Comparison of ENCODE assay signal across 8 cellular contexts in the genomic region with DNA sequence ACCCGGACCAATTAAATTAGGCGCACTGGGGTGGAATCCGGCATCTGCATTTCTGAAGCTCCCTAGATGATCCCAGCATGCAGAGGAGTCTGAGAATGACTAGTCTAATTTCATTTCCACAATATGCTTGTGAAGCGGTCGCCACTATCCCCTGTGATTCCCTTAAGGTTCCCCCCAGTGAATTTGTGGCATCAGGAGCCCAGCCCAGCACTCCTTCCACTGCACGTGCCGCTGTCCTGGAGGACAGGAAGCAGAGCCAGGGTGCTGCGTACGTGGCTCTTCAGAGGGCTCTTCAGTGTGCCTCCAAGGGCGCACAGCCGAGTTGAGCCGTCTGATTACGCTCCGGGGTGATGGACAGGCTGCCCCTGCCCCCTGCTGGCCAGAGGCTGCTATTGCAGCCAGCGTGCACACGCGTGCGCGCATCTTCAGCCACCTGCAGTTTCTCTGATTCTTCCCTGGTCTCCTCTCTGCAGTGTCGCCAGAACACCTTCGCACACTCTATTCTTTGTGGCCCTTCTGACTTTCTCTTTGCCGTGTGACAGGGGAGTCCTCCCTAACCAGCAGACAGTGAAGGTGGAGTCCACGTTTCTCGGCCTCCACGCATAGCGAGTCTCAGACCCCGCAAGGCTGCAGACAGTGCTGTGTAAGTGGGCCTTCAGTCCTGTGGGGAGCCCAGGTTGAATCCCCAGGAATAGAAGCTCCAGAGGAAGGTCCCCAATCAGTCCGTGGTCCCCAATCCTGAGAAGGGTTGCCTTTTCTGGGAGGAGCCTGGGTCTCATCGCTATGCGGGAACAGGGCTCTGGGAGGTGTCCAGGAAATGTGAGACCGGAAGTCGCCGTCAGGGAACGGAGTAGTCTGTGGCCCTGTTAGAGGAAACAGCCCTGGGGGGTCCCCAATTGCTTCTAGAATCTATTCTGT. TPM values are rescaled to one million over a fixed set of nuclear protein-coding genes. Genes with fewer than 3 reads are reported as not detected.
DNase-seq lines count a peak whose midpoint lies in the region; ATAC-seq and TF ChIP-seq lines count a peak whose summit lies in the region.

No MANE protein-coding gene starts in this region.

- no peak overlapping the region for H2BK15ac ChIP-seq in neuronal stem cell (ENCODE audit: low read length)

- H3K27me3 ChIP-seq in DOHH2 (ENCODE audit: control insufficient read depth, low read length) (peaks cover 25% of the 10 kb centered on the region), GM23338 (ENCODE audit: insufficient read depth) (no peaks in the 10 kb centered on the region; the same call in none of the 2 replicates), neuronal stem cell (ENCODE audit: control insufficient read depth in 3 of 3, insufficient read depth in 3 of 3, low read depth in 1 of 3, low read length in 3 of 3) (peaks cover 0 to 21% (median 5%) of the 10 kb centered on the region in 3 experiments)

- H3K4me1 ChIP-seq in DOHH2 (ENCODE audit: control insufficient read depth, low read length) (peaks cover 39% of the 10 kb centered on the region), GM23338 (ENCODE audit: insufficient read depth) (peaks cover 5% of the 10 kb centered on the region; the same call in 1 of the 2 replicates), neuronal stem cell (ENCODE audit: control insufficient read depth in 2 of 2, insufficient read depth in 1 of 2, low read depth in 1 of 2, low read length in 2 of 2) (peaks cover 0 to 4% of the 10 kb centered on the region in 2 donors)

- DNase-seq in GM23338 (ENCODE audit: low spot score) (peak; percentile 94), LHCN-M2 (ENCODE audit: low read depth) (peak; percentile 58), RKO (ENCODE audit: low spot score) (peak; percentile 76), fibroblast of villous mesenchyme (ENCODE audit: low read depth) (peak; percentile 88), neuronal stem cell (ENCODE audit: low spot score) (peak; percentile 78), stromal cell of bone marrow (ENCODE audit: low read depth) (peak; percentile 44)
- DNase-seq in activated T-helper 2 cell treated with anti-CD3 and anti-CD28 coated beads, Interferon-gamma antibody, Interleukin-2, Interleukin-4, amounts not matched to agents 10 μg/mL and 5 μg/mL and 100 μg/mL, durations not matched to agents 14 hours and 24 hours and 36 hours (ENCODE audit: low spot score) = peak; percentile 75

- H3K4ac ChIP-seq in neuronal stem cell (ENCODE audit: low read length) = no peak overlapping the region

- no peak overlapping the region for H3K14ac ChIP-seq in neuronal stem cell (ENCODE audit: low read length)

- peak overlapping the region; percentile 52 for H3K4me3 ChIP-seq in DOHH2 (ENCODE audit: low read length)
- peak overlapping the region; percentile 39 for H3K4me3 ChIP-seq in GM23338
- peak overlapping the region; percentile 45 for H3K4me3 ChIP-seq in fibroblast of villous mesenchyme (ENCODE audit: low read depth, low read length)
- no peak overlapping the region for H3K4me3 ChIP-seq in neuronal stem cell (ENCODE audit: low read length in 2 of 2)

- no peak overlapping the region for H2BK12ac ChIP-seq in neuronal stem cell (ENCODE audit: low read length)

- no peaks in the 10 kb centered on the region for H3K9me2 ChIP-seq in DOHH2 (replicated peaks; ENCODE audit: control insufficient read depth, low read length)
- no peaks in the 10 kb centered on the region for H3K9me2 ChIP-seq in GM23338 (ENCODE audit: insufficient read depth)

- peak overlapping the region; percentile 98 for H2AFZ ChIP-seq in GM23338
- peak overlapping the region; percentile 85 for H2AFZ ChIP-seq in neuronal stem cell (ENCODE audit: low read length)

- H3K23ac ChIP-seq in neuronal stem cell (ENCODE audit: low read depth, low read length, poor library complexity) = peak overlapping the region; percentile 2

- no peaks in the 10 kb centered on the region for H3K9me3 ChIP-seq in DOHH2 (ENCODE audit: control insufficient read depth, insufficient read depth, low read length)
- H3K9me3 ChIP-seq in neuronal stem cell (replicated peaks in 1 of 2; ENCODE audit: control insufficient read depth in 2 of 2, insufficient read depth in 1 of 2, low read depth in 1 of 2, low read length in 2 of 2) = no peaks in the 10 kb centered on the region

- H3K4me1 Mint-ChIP-seq in GM23338 = peaks cover 8% of the 10 kb centered on the region
- H3K4me1 Mint-ChIP-seq in activated T-helper 2 cell treated with anti-CD3 and anti-CD28 coated beads, Interferon-gamma antibody, Interleukin-2, Interleukin-4, amounts not matched to agents 10 μg/mL and 5 μg/mL and 100 μg/mL, durations not matched to agents 14 hours and 24 hours and 36 hours (ENCODE audit: low read depth) = peaks cover 16% of the 10 kb centered on the region

- no peaks in the 10 kb centered on the region for H3K9me3 Mint-ChIP-seq in GM23338
- no peaks in the 10 kb centered on the region for H3K9me3 Mint-ChIP-seq in activated T-helper 2 cell treated with anti-CD3 and anti-CD28 coated beads, Interferon-gamma antibody, Interleukin-2, Interleukin-4, amounts not matched to agents 10 μg/mL and 5 μg/mL and 100 μg/mL, durations not matched to agents 14 hours and 24 hours and 36 hours

- intact Hi-C loops in activated T-helper 2 cell treated with anti-CD3 and anti-CD28 coated beads, Interferon-gamma antibody, Interleukin-2, Interleukin-4, amounts not matched to agents 10 μg/mL and 5 μg/mL and 100 μg/mL, durations not matched to agents 14 hours and 24 hours and 36 hours (cut with micrococcal nuclease) = loop anchor here (1.0 to 5.0 kb wide), 4 partner anchors 13 to 217 kb away; no protein-coding TSS in a partner anchor

- H3K4me3 Mint-ChIP-seq in GM23338 = peak overlapping the region; percentile 55
- H3K4me3 Mint-ChIP-seq in activated T-helper 2 cell treated with anti-CD3 and anti-CD28 coated beads, Interferon-gamma antibody, Interleukin-2, Interleukin-4, amounts not matched to agents 10 μg/mL and 5 μg/mL and 100 μg/mL, durations not matched to agents 14 hours and 24 hours and 36 hours (ENCODE audit: low read depth) = peak overlapping the region; percentile 23

- H3K4me2 ChIP-seq in DOHH2 (ENCODE audit: low read length) = peak overlapping the region; percentile 69
- peak overlapping the region; percentile 77 for H3K4me2 ChIP-seq in GM23338
- peak overlapping the region; percentile 69 for H3K4me2 ChIP-seq in neuronal stem cell (ENCODE audit: insufficient read depth, low read length, poor library complexity, severe bottlenecking)

- H3K36me3 Mint-ChIP-seq in GM23338 (ENCODE audit: low read depth) = no peaks in the 10 kb centered on the region
- H3K36me3 Mint-ChIP-seq in activated T-helper 2 cell treated with anti-CD3 and anti-CD28 coated beads, Interferon-gamma antibody, Interleukin-2, Interleukin-4, amounts not matched to agents 10 μg/mL and 5 μg/mL and 100 μg/mL, durations not matched to agents 14 hours and 24 hours and 36 hours (ENCODE audit: low read depth) = no peaks in the 10 kb centered on the region

- no CpG with 5 or more reads among the region's 34 CpGs for WGBS in neuronal stem cell (ENCODE audit: extremely low coverage in 2 of 2, insufficient read length in 2 of 2, insufficient replicate concordance in 1 of 2), 2 donors

- H4K20me1 ChIP-seq in DOHH2 (ENCODE audit: control insufficient read depth, insufficient read depth, low read depth, low read length) (no peaks in the 10 kb centered on the region), GM23338 (replicated peaks; ENCODE audit: insufficient read depth) (no peaks in the 10 kb centered on the region)

- no peak overlapping the region for H4K8ac ChIP-seq in neuronal stem cell (ENCODE audit: low read depth, low read length)

- H3K9ac ChIP-seq in neuronal stem cell (ENCODE audit: low read depth, low read length, poor library complexity) = no peak overlapping the region

- H2AK5ac ChIP-seq in neuronal stem cell (ENCODE audit: low read depth, low read length) = no peak overlapping the region

- ATAC-seq in GM23338 = peak; percentile 99

- 0 out of 2 replicates have a peak, but pooled peaks cover 4% of the 10 kb centered on the region for H3F3A ChIP-seq in DOHH2 (ENCODE audit: control insufficient read depth, insufficient read depth)
- no peaks in the 10 kb centered on the region for H3F3A ChIP-seq in GM23338 (replicated peaks; ENCODE audit: low read depth)

- H4K91ac ChIP-seq in neuronal stem cell (ENCODE audit: low read depth, low read length, poor library complexity) = no peak overlapping the region

- no peaks in the 10 kb centered on the region for H3K27me3 Mint-ChIP-seq in GM23338 (ENCODE audit: insufficient read depth, low read depth, poor library complexity)
- H3K27me3 Mint-ChIP-seq in activated T-helper 2 cell treated with anti-CD3 and anti-CD28 coated beads, Interferon-gamma antibody, Interleukin-2, Interleukin-4, amounts not matched to agents 10 μg/mL and 5 μg/mL and 100 μg/mL, durations not matched to agents 14 hours and 24 hours and 36 hours (ENCODE audit: low read depth) = peaks cover 40% of the 10 kb centered on the region

- H3K79me1 ChIP-seq in neuronal stem cell (ENCODE audit: low read depth, low read length) = no peaks in the 10 kb centered on the region

- H3K79me2 ChIP-seq in DOHH2 (ENCODE audit: control insufficient read depth, low read length) (no peaks in the 10 kb centered on the region), GM23338 (replicated peaks; ENCODE audit: insufficient read depth) (no peaks in the 10 kb centered on the region)

- no peaks in the 10 kb centered on the region for H3K36me3 ChIP-seq in DOHH2 (ENCODE audit: control insufficient read depth, low read length)
- H3K36me3 ChIP-seq in GM23338 (ENCODE audit: insufficient read depth) = no peaks in the 10 kb centered on the region
- no peaks in the 10 kb centered on the region for H3K36me3 ChIP-seq in neuronal stem cell (replicated peaks in 1 of 2; ENCODE audit: control insufficient read depth in 2 of 2, insufficient read depth in 2 of 2, low read length in 2 of 2)

- peak; percentile 99 for TF ChIP-seq CTCF in DOHH2 (IDR thresholded peaks at IDR 0.05; ENCODE audit: low read depth, low read length, poor library complexity, severe bottlenecking)
- peak; percentile 96 to 98 for TF ChIP-seq CTCF in GM23338 (conservative IDR thresholded peaks at IDR 0.05; ENCODE audit: low read depth in 2 of 2)
- TF ChIP-seq CTCF in fibroblast of villous mesenchyme (IDR thresholded peaks at IDR 0.05; ENCODE audit: insufficient read depth, low read depth, low read length) = peak; percentile 100

- H3K27ac ChIP-seq in DOHH2 (ENCODE audit: low read depth, low read length) = no peak overlapping the region
- no peak overlapping the region for H3K27ac ChIP-seq in GM23338 (ENCODE audit: low read depth)
- H3K27ac ChIP-seq in neuronal stem cell (replicated peaks; ENCODE audit: low read length) = no peak overlapping the region

- H3K18ac ChIP-seq in neuronal stem cell (ENCODE audit: low read length) = peak overlapping the region; percentile 50

- H3K27ac Mint-ChIP-seq in GM23338 = peak overlapping the region; percentile 75; the same call in 1 of the 2 replicates
- peak overlapping the region; percentile 21 for H3K27ac Mint-ChIP-seq in activated T-helper 2 cell treated with anti-CD3 and anti-CD28 coated beads, Interferon-gamma antibody, Interleukin-2, Interleukin-4, amounts not matched to agents 10 μg/mL and 5 μg/mL and 100 μg/mL, durations not matched to agents 14 hours and 24 hours and 36 hours

- no peak overlapping the region for H2BK120ac ChIP-seq in neuronal stem cell (ENCODE audit: low read depth, low read length)

- no peak overlapping the region for H2BK5ac ChIP-seq in neuronal stem cell (ENCODE audit: low read length)

RNA-seq across cellular contexts. Expression of a gene that starts 16.5 kb away (rescaled TPM):
- not detected in 2 replicates for total RNA-seq in GM23338 (2014; rRNA removed; shearing (Covaris generic))
- polyA plus RNA-seq in GM23338 (2016; fragmentation: Nextera tagmentation; extraction: Ambion mirVana) = not detected in 2 replicates
- not detected in 2 replicates for total RNA-seq in LHCN-M2 (2014; rRNA removed)
- polyA plus RNA-seq in LHCN-M2 (2012) = not detected
- not detected in 2 replicates for total RNA-seq in activated T-helper 2 cell treated with anti-CD3 and anti-CD28 coated beads, Interferon-gamma antibody, Interleukin-2, Interleukin-4, amounts not matched to agents 10 μg/mL and 5 μg/mL and 100 μg/mL, durations not matched to agents 14 hours and 24 hours and 36 hours
- not detected in 2 replicates for total RNA-seq in fibroblast of villous mesenchyme
- polyA plus RNA-seq in neuronal stem cell (2013, experiment 1 of 2) = not detected
- polyA plus RNA-seq in neuronal stem cell (2013, experiment 2 of 2) = not detected

RNA-seq across cellular contexts. Expression of a gene that starts 32.4 kb away (rescaled TPM):
- not detected in 2 replicates for total RNA-seq in GM23338 (2014; rRNA removed; shearing (Covaris generic))
- not detected in 2 replicates for polyA plus RNA-seq in GM23338 (2016; fragmentation: Nextera tagmentation; extraction: Ambion mirVana)
- total RNA-seq in LHCN-M2 (2014; rRNA removed) (0.32 and 0.52 TPM in 2 replicates), fibroblast of villous mesenchyme (not detected in 2 replicates)
- polyA plus RNA-seq in LHCN-M2 (2012) = not detected
- total RNA-seq in activated T-helper 2 cell treated with anti-CD3 and anti-CD28 coated beads, Interferon-gamma antibody, Interleukin-2, Interleukin-4, amounts not matched to agents 10 μg/mL and 5 μg/mL and 100 μg/mL, durations not matched to agents 14 hours and 24 hours and 36 hours = not detected in 2 replicates
- not detected for polyA plus RNA-seq in neuronal stem cell (2013, experiment 1 of 2)
- not detected for polyA plus RNA-seq in neuronal stem cell (2013, experiment 2 of 2)

Comparison
In these comparisons a context has a peak if more than half of its experiments do, and no peak if none do; other contexts are left out.
1. H3K4me3 ChIP-seq: peak in DOHH2 (single experiment), GM23338 (single experiment) and fibroblast of villous mesenchyme (single experiment); none in neuronal stem cell (0 of 2).
2. DNase-seq: peak in every context shown above with its lines; median percentile 94 in GM23338; 88 in fibroblast of villous mesenchyme; 78 in neuronal stem cell; 76 in RKO; 75 in activated T-helper 2 cell treated with anti-CD3 and anti-CD28 coated beads, Interferon-gamma antibody, Interleukin-2, Interleukin-4, amounts not matched to agents 10 μg/mL and 5 μg/mL and 100 μg/mL, durations not matched to agents 14 hours and 24 hours and 36 hours; 58 in LHCN-M2; 44 in stromal cell of bone marrow.
3. Peak in every context shown above with its lines, with median percentiles within 50 percentile points of each other: H3K4me2 ChIP-seq and CTCF ChIP-seq.